8 cellular contexts compared by ENCODE assay signal in genomic region chr6:2854394-2854982, GRCh38. TPM values are rescaled to one million over a fixed set of nuclear protein-coding genes. Genes with fewer than 3 reads are reported as not detected.
DNase-seq lines count a peak whose midpoint lies in the region; ATAC-seq and TF ChIP-seq lines count a peak whose summit lies in the region.

No MANE protein-coding gene starts in this region.

- intact Hi-C loops in lower leg skin (cut with DNase I; ENCODE audit: low total_unique reads): loop anchor here (10.0 kb wide), 1 partner anchor 60 kb away; no protein-coding TSS in a partner anchor

- H3K9me3 Mint-ChIP-seq in osteocyte (ENCODE audit: unreplicated experiment): no peaks in the 10 kb centered on the region

- DNase-seq in GM12865 (ENCODE audit: low read depth) (peak; percentile 59), RWPE1 (ENCODE audit: low spot score) (no peak), osteocyte (ENCODE audit: extremely low spot score, unreplicated experiment) (no peak), lower leg skin (ENCODE audit: low spot score in 2 of 2) (no peak), DMS153 (lab: John Stamatoyannopoulos, UW) (no peak)

- H3K27me3 ChIP-seq in endocrine pancreas (ENCODE audit: control insufficient read depth, insufficient read depth, low read length): no peaks in the 10 kb centered on the region

- CTCF ChIA-PET in RWPE1 (lab: Yijun Ruan, JAX): interaction anchor here (0.6 kb wide), 1 partner anchor 120 kb away, joined by 3 read pairs; no protein-coding TSS in a partner anchor

- no peaks in the 10 kb centered on the region for H3K4me1 ChIP-seq in endocrine pancreas (ENCODE audit: control insufficient read depth, insufficient read depth, low read length)

- 51 to 58% methylated on average over 11 of the region's 11 CpGs for WGBS in lower leg skin, 2 donors

- H3K4me1 Mint-ChIP-seq in osteocyte (ENCODE audit: unreplicated experiment): peaks cover 40% of the 10 kb centered on the region

- no peaks in the 10 kb centered on the region for H3K36me3 ChIP-seq in endocrine pancreas (ENCODE audit: control insufficient read depth, insufficient read depth, low read length)

- H3K9me3 ChIP-seq in endocrine pancreas (ENCODE audit: control insufficient read depth, low read length): no peaks in the 10 kb centered on the region

- H3K9ac ChIP-seq in endocrine pancreas (ENCODE audit: control insufficient read depth, insufficient read depth, low read length): peak overlapping the region; percentile 1

- H3K4me3 ChIP-seq in GM12865 (ENCODE audit: low read depth, low read length) (peak overlapping the region; percentile 44), endocrine pancreas (ENCODE audit: control insufficient read depth, insufficient read depth, low read length) (peak overlapping the region; percentile 93), lower leg skin (ENCODE audit: low read depth, poor library complexity, severe bottlenecking) (no peak overlapping the region)

- no peaks in the 10 kb centered on the region for H3K36me3 Mint-ChIP-seq in osteocyte (ENCODE audit: unreplicated experiment)

- H3K4me3 Mint-ChIP-seq in osteocyte (ENCODE audit: unreplicated experiment): peak overlapping the region; percentile 72

- no peak for ATAC-seq in GM21529 (IDR thresholded peaks at IDR 0.05; ENCODE audit: unreplicated experiment)
- no peak for ATAC-seq in HG03571 (IDR thresholded peaks at IDR 0.05; ENCODE audit: unreplicated experiment)

- H3K27ac ChIP-seq in RWPE1: no peak overlapping the region

- POLR2A ChIA-PET in RWPE1 (lab: Yijun Ruan, JAX; ENCODE audit: low non-redundant PET): no interaction called here

- peak overlapping the region; percentile 93 for H3K27ac Mint-ChIP-seq in osteocyte (ENCODE audit: unreplicated experiment)

- TF ChIP-seq CTCF in GM12865 (IDR thresholded peaks at IDR 0.05; ENCODE audit: insufficient read depth, low read depth, low read length, missing control alignments) (no peak), RWPE1 (conservative IDR thresholded peaks at IDR 0.05; ENCODE audit: low read depth) (peak; percentile 3; the same call in 1 of the 2 replicates), osteocyte (IDR thresholded peaks at IDR 0.05) (no peak), lower leg skin (IDR thresholded peaks at IDR 0.05) (no peak)

- TF ChIP-seq POLR2A in lower leg skin (IDR thresholded peaks at IDR 0.05): no peak

- H3K27me3 Mint-ChIP-seq in osteocyte (ENCODE audit: unreplicated experiment): no peaks in the 10 kb centered on the region

RNA-seq across cellular contexts. Expression of gene SERPINB1, which starts 12.8 kb away (rescaled TPM):
- total RNA-seq in osteocyte (13.7 and 14.8 TPM in 2 replicates), lower leg skin (10 to 100 TPM; 12.6 to 41.1 (median 17.6) TPM)

RNA-seq across cellular contexts. Expression of gene SERPINB9, which starts 48.6 kb away (rescaled TPM):
- total RNA-seq in osteocyte (0.34 and 0.48 TPM in 2 replicates), lower leg skin (1 to 10 TPM in 2 of 4 donors, under 1 TPM in 2; 0.42 to 3.9 (median 1.5) TPM)
